Comparison of ENCODE assay signal across 20 cellular contexts in genomic region chr6:159688977-159689376, GRCh38. TPM values are rescaled to one million over a fixed set of nuclear protein-coding genes. Genes with fewer than 3 reads are reported as not detected.
DNase-seq lines count a peak whose midpoint lies in the region; ATAC-seq and TF ChIP-seq lines count a peak whose summit lies in the region.
"Had no signal": no experiment of that assay in that cellular context is flagged by ENCODE, and none has a peak within 500 bp of the region (broad histone marks: within the 10 kb centered on the region; RNA-seq: fewer than 3 reads in every experiment).

No MANE protein-coding gene starts in this region.

- ATAC-seq in omental fat pad (ENCODE audit: low FRiP score) (peak; percentile 6), GM21367 (IDR thresholded peaks at IDR 0.05; ENCODE audit: unreplicated experiment) (no peak), HG02588 (IDR thresholded peaks at IDR 0.05; ENCODE audit: unreplicated experiment) (no peak)
- ATAC-seq in activated CD4-positive, CD25-positive, alpha-beta regulatory T cell treated with anti-CD3 and anti-CD28 coated beads, Interleukin-2, amount 50 U/mL, for 24 hours: no peak

- H3K4me1 Mint-ChIP-seq in CD14-positive monocyte (peaks cover 51% of the 10 kb centered on the region), Calu3 (ENCODE audit: low read depth, unreplicated experiment) (peaks cover 19% of the 10 kb centered on the region)

- H3K4me3 Mint-ChIP-seq in CD14-positive monocyte (peak overlapping the region; percentile 56 to 75), Calu3 (ENCODE audit: low read depth, unreplicated experiment) (peak overlapping the region; percentile 4)
- H3K4me3 Mint-ChIP-seq: mesothelial cell of epicardium had no signal

- H3K9me3 Mint-ChIP-seq in CD14-positive monocyte (peaks cover 0 to 5% (median 0%) of the 10 kb centered on the region in 7 donors), Calu3 (ENCODE audit: low read depth, unreplicated experiment) (no peaks in the 10 kb centered on the region)
- H3K9me3 Mint-ChIP-seq: mesothelial cell of epicardium had no signal

- H3K4me3 ChIP-seq in epithelial cell of proximal tubule (ENCODE audit: low read depth, low read length): peak overlapping the region; percentile 72
- H3K4me3 ChIP-seq: HAP-1, ovary, SJCRH30 had no signal

- no peak for DNase-seq in CD14-positive monocyte (ENCODE audit: low spot score)
- DNase-seq in Calu3: no peak
- DNase-seq in epithelial cell of proximal tubule (ENCODE audit: low read depth): no peak
- no peak for DNase-seq in omental fat pad (ENCODE audit: low spot score)
- no peak for DNase-seq in NCI-H526 treated with DMSO at 0.1 percent for 48 hours (lab: John Stamatoyannopoulos, UW)
- DNase-seq: activated CD4-positive, CD25-positive, alpha-beta regulatory T cell treated with anti-CD3 and anti-CD28 coated beads, Interleukin-2, amount 50 U/mL, for 72 hours; caudate nucleus; effector memory CD4-positive, alpha-beta T cell; Karpas-422; NCI-H1105; NCI-H2171; OCI-M1; ovary; SJCRH30; stimulated activated CD4-positive, alpha-beta T cell treated with anti-CD3 and anti-CD28 coated beads, Interleukin-4, amount 100 ng/mL, for 24 hours had no signal

- H3K27ac Mint-ChIP-seq in CD14-positive monocyte (peak overlapping the region; percentile 61 to 91 (median 83)), Calu3 (ENCODE audit: unreplicated experiment) (peak overlapping the region; percentile 25)
- H3K27ac Mint-ChIP-seq: mesothelial cell of epicardium had no signal

- intact Hi-C loops in CD14-positive monocyte (cut with micrococcal nuclease): no loop called here
- intact Hi-C loops in Calu3 (cut with micrococcal nuclease; ENCODE audit: unreplicated experiment): no loop called here

- CTCF ChIA-PET in Calu3 (lab: Charles Lee): interaction anchor here (0.6 kb wide), 1 partner anchor 11 kb away, joined by 4 read pairs; no protein-coding TSS in a partner anchor

- H3K36me3 Mint-ChIP-seq in CD14-positive monocyte: peaks cover 49 to 74% of the 10 kb centered on the region in 2 donors
- peaks cover 83% of the 10 kb centered on the region for H3K36me3 Mint-ChIP-seq in Calu3 (ENCODE audit: insufficient read depth, unreplicated experiment)

- TF ChIP-seq CTCF in CD14-positive monocyte (IDR thresholded peaks at IDR 0.05) (no peak), Calu3 (IDR thresholded peaks at IDR 0.05; ENCODE audit: unreplicated experiment) (no peak), epithelial cell of proximal tubule (conservative IDR thresholded peaks at IDR 0.05; ENCODE audit: low read depth, low read length) (no peak), omental fat pad (IDR thresholded peaks at IDR 0.05) (no peak)

- no TSS peak for BruUV-seq in Calu3 (replicated peaks; lab: Mats Ljungman, UMichigan)

- H3K27me3 Mint-ChIP-seq in CD14-positive monocyte (ENCODE audit: low read depth in 3 of 3) (peaks cover 0 to 4% (median 0%) of the 10 kb centered on the region in 3 donors), Calu3 (ENCODE audit: unreplicated experiment) (no peaks in the 10 kb centered on the region)

RNA-seq across cellular contexts. Expression of gene SOD2, which starts 4.1 kb away (rescaled TPM):
- polyA plus RNA-seq in CD14-positive monocyte: 100 to 1,000 TPM; 447 to 569 TPM
- total RNA-seq in Calu3 (2022): 143 and 202 TPM in 2 replicates
- 91.4 and 93.9 TPM in 2 replicates for total RNA-seq in epithelial cell of proximal tubule
- 1,000 to 10,000 TPM in 2 of 4 donors, 100 to 1,000 TPM in 2; 455 to 1,833 (median 1,242) TPM for total RNA-seq in omental fat pad

RNA-seq across cellular contexts. Expression of gene WTAP, which starts 38.3 kb away (rescaled TPM):
- 10 to 100 TPM; 94.7 to 95.9 TPM for polyA plus RNA-seq in CD14-positive monocyte
- 91.8 and 103 TPM in 2 replicates for total RNA-seq in Calu3 (2022)
- total RNA-seq in epithelial cell of proximal tubule: 82.3 and 82.5 TPM in 2 replicates
- total RNA-seq in omental fat pad: 100 to 1,000 TPM in 2 of 4 donors, 10 to 100 TPM in 2; 74.8 to 202 (median 133) TPM
